Comparison of ENCODE assay signal across 26 cellular contexts in the genomic region with DNA sequence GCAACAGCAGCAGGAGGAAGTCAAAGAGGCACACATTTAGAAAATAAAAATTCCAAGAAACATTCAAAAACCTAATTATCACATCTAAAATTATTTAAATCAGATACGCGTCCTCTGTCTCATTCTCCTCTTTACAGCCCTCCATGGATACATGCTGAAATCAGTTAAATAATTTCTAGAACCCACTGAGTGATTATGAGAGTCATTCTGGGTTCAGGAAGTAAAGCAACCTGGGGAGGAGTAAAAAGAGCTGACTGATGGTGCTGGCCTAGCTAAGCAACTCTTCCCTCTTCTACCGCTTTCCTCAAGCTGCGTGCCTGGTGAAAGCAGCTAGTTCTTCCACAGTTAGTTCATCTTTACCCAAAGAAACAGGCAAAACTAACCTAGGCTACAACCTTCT. TPM values are rescaled to one million over a fixed set of nuclear protein-coding genes. Genes with fewer than 3 reads are reported as not detected.
DNase-seq lines count a peak whose midpoint lies in the region; ATAC-seq and TF ChIP-seq lines count a peak whose summit lies in the region.
"Had no signal": no experiment of that assay in that cellular context is flagged by ENCODE, and none has a peak within 500 bp of the region (broad histone marks: within the 10 kb centered on the region; RNA-seq: fewer than 3 reads in every experiment).

No MANE protein-coding gene starts in this region.

- H3K27me3 ChIP-seq in CD4-positive, alpha-beta T cell (ENCODE audit: control insufficient read depth, insufficient read depth, low read length): no peaks in the 10 kb centered on the region
- H3K27me3 ChIP-seq: BLaER1 had no signal

- no peaks in the 10 kb centered on the region for H3K27me3 Mint-ChIP-seq in CD4-positive, alpha-beta T cell
- H3K27me3 Mint-ChIP-seq in activated T-helper 17 cell treated with anti-CD3 and anti-CD28 coated beads, Interleukin-2, amount 50 U/mL, for 72 hours: no peaks in the 10 kb centered on the region
- no peaks in the 10 kb centered on the region for H3K27me3 Mint-ChIP-seq in memory B cell
- H3K27me3 Mint-ChIP-seq: CD8-positive, alpha-beta memory T cell; IgD-negative memory B cell had no signal

- H3K27ac Mint-ChIP-seq in CD4-positive, alpha-beta T cell: peak overlapping the region; percentile 41
- peak overlapping the region; percentile 58 for H3K27ac Mint-ChIP-seq in activated T-helper 17 cell treated with anti-CD3 and anti-CD28 coated beads, Interleukin-2, amount 50 U/mL, for 72 hours
- peak overlapping the region; percentile 82 for H3K27ac Mint-ChIP-seq in memory B cell

- POLR2A ChIA-PET in CD4-positive, alpha-beta T cell (lab: Charles Lee): interaction anchor here (1.6 to 2.7 kb wide), 2 partner anchors 14 to 48 kb away, joined by 5 to 15 read pairs; partner anchors contain the start of gene RAF1

- ATAC-seq in activated CD4-positive, CD25-positive, alpha-beta regulatory T cell treated with anti-CD3 and anti-CD28 coated beads, Interleukin-2, amount 50 U/mL, for 24 hours: peak; percentile 33 to 53
- ATAC-seq in CD4-positive, alpha-beta T cell (ENCODE audit: poor library complexity): no peak
- ATAC-seq in activated T-helper 17 cell treated with anti-CD3 and anti-CD28 coated beads, Interleukin-2, amount 50 U/mL, for 72 hours (replicated peaks): peak; percentile 58
- ATAC-seq in memory B cell (ENCODE audit: low read depth) (no peak), HG02981 (IDR thresholded peaks at IDR 0.05; ENCODE audit: unreplicated experiment) (no peak)
- ATAC-seq: HCT116, Right ventricle myocardium inferior had no signal

- TF ChIP-seq CTCF in CD4-positive, alpha-beta T cell (IDR thresholded peaks at IDR 0.05): no peak

- no peak for DNase-seq in activated CD4-positive, CD25-positive, alpha-beta regulatory T cell treated with anti-CD3 and anti-CD28 coated beads, Interleukin-2, amount 50 U/mL, for 72 hours
- DNase-seq in CD4-positive, alpha-beta T cell: no peak
- DNase-seq in memory B cell (ENCODE audit: low spot score in 2 of 2) (no peak), NCI-H446 (lab: John Stamatoyannopoulos, UW) (no peak), cortex of kidney (lab: John Stamatoyannopoulos, UW) (no peak)
- DNase-seq: ACHN; Calu3; CD8-positive, alpha-beta memory T cell; DMS153; GOT3; Karpas-422; MV-4-11; NCI-H1105 treated with DMSO at 0.1 percent for 48 hours; NCI-H2029 treated with DMSO at 0.1 percent for 48 hours; NCI-H2171; NCI-H345; NCI-H524 treated with DMSO at 0.1 percent for 48 hours; NCI-H82 had no signal

- CTCF ChIA-PET in CD4-positive, alpha-beta T cell (lab: Charles Lee): no interaction called here

- no peak overlapping the region for H3K4me3 Mint-ChIP-seq in CD4-positive, alpha-beta T cell
- H3K4me3 Mint-ChIP-seq in activated T-helper 17 cell treated with anti-CD3 and anti-CD28 coated beads, Interleukin-2, amount 50 U/mL, for 72 hours: no peak overlapping the region
- no peak overlapping the region for H3K4me3 Mint-ChIP-seq in memory B cell
- H3K4me3 Mint-ChIP-seq: CD8-positive, alpha-beta memory T cell; IgD-negative memory B cell had no signal

- no peak overlapping the region for H3K27ac ChIP-seq in CD4-positive, alpha-beta T cell (ENCODE audit: low read depth, low read length)
- H3K27ac ChIP-seq: 22Rv1, BLaER1 had no signal

- H3K9me3 ChIP-seq in CD4-positive, alpha-beta T cell (ENCODE audit: control insufficient read depth, low read length): no peaks in the 10 kb centered on the region
- H3K9me3 ChIP-seq: BLaER1 had no signal

- no peaks in the 10 kb centered on the region for H3K9me3 Mint-ChIP-seq in CD4-positive, alpha-beta T cell
- no peaks in the 10 kb centered on the region for H3K9me3 Mint-ChIP-seq in activated T-helper 17 cell treated with anti-CD3 and anti-CD28 coated beads, Interleukin-2, amount 50 U/mL, for 72 hours
- no peaks in the 10 kb centered on the region for H3K9me3 Mint-ChIP-seq in memory B cell
- H3K9me3 Mint-ChIP-seq: CD8-positive, alpha-beta memory T cell; IgD-negative memory B cell had no signal

- peaks cover 60% of the 10 kb centered on the region for H3K36me3 Mint-ChIP-seq in CD4-positive, alpha-beta T cell (ENCODE audit: low read depth)
- peaks cover 82% of the 10 kb centered on the region for H3K36me3 Mint-ChIP-seq in activated T-helper 17 cell treated with anti-CD3 and anti-CD28 coated beads, Interleukin-2, amount 50 U/mL, for 72 hours (ENCODE audit: low read depth)
- H3K36me3 Mint-ChIP-seq in memory B cell: peaks cover 16% of the 10 kb centered on the region

- intact Hi-C loops in CD4-positive, alpha-beta T cell (cut with DNase I, micrococcal nuclease): no loop called here

- peaks cover 55% of the 10 kb centered on the region for H3K4me1 Mint-ChIP-seq in CD4-positive, alpha-beta T cell (ENCODE audit: low read depth)
- H3K4me1 Mint-ChIP-seq in activated T-helper 17 cell treated with anti-CD3 and anti-CD28 coated beads, Interleukin-2, amount 50 U/mL, for 72 hours: peaks cover 27% of the 10 kb centered on the region
- peaks cover 6% of the 10 kb centered on the region for H3K4me1 Mint-ChIP-seq in memory B cell

RNA-seq across cellular contexts. Expression of gene RAF1, which starts 48.7 kb away (rescaled TPM):
- 100 to 1,000 TPM; 127 to 139 TPM for total RNA-seq in CD4-positive, alpha-beta T cell
- total RNA-seq in activated T-helper 17 cell treated with anti-CD3 and anti-CD28 coated beads, Interleukin-2, amount 50 U/mL, for 72 hours: 10 to 100 TPM; 91.5 to 97.3 TPM

RNA-seq across cellular contexts. Expression of gene MKRN2, which starts 58.4 kb away (rescaled TPM):
- 10 to 100 TPM; 19.0 to 20.3 TPM for total RNA-seq in CD4-positive, alpha-beta T cell
- total RNA-seq in activated T-helper 17 cell treated with anti-CD3 and anti-CD28 coated beads, Interleukin-2, amount 50 U/mL, for 72 hours: 10 to 100 TPM; 17.2 to 25.8 TPM

Comparison
In these comparisons a context has a peak if more than half of its experiments do, and no peak if none do; other contexts are left out.
1. ATAC-seq: peak in activated CD4-positive, CD25-positive, alpha-beta regulatory T cell treated with anti-CD3 and anti-CD28 coated beads, Interleukin-2, amount 50 U/mL, for 24 hours (2 of 2) and activated T-helper 17 cell treated with anti-CD3 and anti-CD28 coated beads, Interleukin-2, amount 50 U/mL, for 72 hours (single experiment); none in CD4-positive, alpha-beta T cell (single experiment), memory B cell (single experiment) and HG02981 (single experiment).
2. Peak in every context shown above with its lines, with median percentiles within 50 percentile points of each other: H3K27ac Mint-ChIP-seq.